ENCODE assay signal across 23 cellular contexts in the genomic region with DNA sequence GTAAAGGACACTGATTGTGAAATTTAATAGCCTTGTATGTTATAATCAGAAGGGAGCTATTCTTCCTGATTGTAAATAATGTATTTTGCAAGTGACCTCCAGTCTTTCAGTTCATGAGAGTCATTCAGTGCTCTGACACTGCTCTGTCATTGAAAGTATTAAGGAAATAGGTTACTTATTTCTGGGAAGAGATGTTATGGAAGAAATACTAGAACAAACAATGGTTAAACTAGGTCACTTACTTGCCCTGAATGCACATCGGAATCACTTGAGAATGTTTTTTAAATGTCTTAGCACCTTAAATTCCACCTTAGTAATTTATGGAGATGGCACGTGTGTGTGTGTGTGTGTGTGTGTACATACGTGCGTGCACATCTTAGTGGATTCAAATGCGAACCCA.
"Had no signal": no experiment of that assay in that cellular context is flagged by ENCODE, and none has a peak within 500 bp of the region (broad histone marks: within the 10 kb centered on the region; RNA-seq: fewer than 3 reads in every experiment).

No MANE protein-coding gene starts in this region.

- H3K27me3 ChIP-seq: ascending aorta, breast epithelium, gastrocnemius medialis had no signal

- H3K4me3 ChIP-seq: ascending aorta, breast epithelium, coronary artery, gastrocnemius medialis had no signal

- H3K27ac ChIP-seq: ascending aorta, breast epithelium, coronary artery, gastrocnemius medialis had no signal

- DNase-seq: activated CD4-positive, alpha-beta memory T cell treated with anti-CD3 and anti-CD28 coated beads, Interleukin-2, amount 10 ng/mL, durations not matched to agents 7 days and 5 days; activated CD4-positive, alpha-beta T cell treated with anti-CD3 and anti-CD28 coated beads for 4 hours; activated CD4-positive, alpha-beta T cell treated with anti-CD3 and anti-CD28 coated beads, Interleukin-2, amount 10 ng/mL, durations not matched to agents 7 days and 5 days; activated CD4-positive, alpha-beta T cell treated with anti-CD3 and anti-CD28 coated beads, Interleukin-2, amount 50 U/mL, for 4 hours; activated CD4-positive, CD25-positive, alpha-beta regulatory T cell; activated CD4-positive, CD25-positive, alpha-beta regulatory T cell treated with anti-CD3 and anti-CD28 coated beads, Interleukin-2, amount 50 U/mL, for 72 hours; activated CD8-positive, alpha-beta memory T cell treated with anti-CD3 and anti-CD28 coated beads, Interleukin-2, amount 50 U/mL, for 48 hours; activated gamma-delta T cell; activated naive CD4-positive, alpha-beta T cell; activated naive CD4-positive, alpha-beta T cell treated with anti-CD3 and anti-CD28 coated beads, Interleukin-2, amount 10 ng/mL, durations not matched to agents 7 days and 5 days; activated naive CD8-positive, alpha-beta T cell treated with anti-CD3 and anti-CD28 coated beads, Interleukin-2, amount 10 ng/mL, durations not matched to agents 7 days and 5 days; activated T-cell treated with anti-CD3 and anti-CD28 coated beads for 4 hours; activated T-cell treated with anti-CD3 and anti-CD28 coated beads, Interleukin-2, amount 50 U/mL, for 24 hours; activated T-cell treated with anti-CD3 and anti-CD28 coated beads, Interleukin-2, amount 50 U/mL, for 72 hours; effector CD4-positive, alpha-beta T cell; effector memory CD8-positive, alpha-beta T cell; foreskin fibroblast; gastrocnemius medialis; T-helper 2 cell had no signal

- H3K9me3 ChIP-seq: ascending aorta, breast epithelium, gastrocnemius medialis had no signal

- ATAC-seq: activated naive CD4-positive, alpha-beta T cell treated with anti-CD3 and anti-CD28 coated beads, Interleukin-2, amount 50 U/mL, for 72 hours; activated T-cell treated with anti-CD3 and anti-CD28 coated beads, Interleukin-2, amount 50 U/mL, for 72 hours; effector memory CD8-positive, alpha-beta T cell; gastrocnemius medialis had no signal

- H3K4me1 ChIP-seq: ascending aorta, breast epithelium, gastrocnemius medialis had no signal

- H3K36me3 ChIP-seq: ascending aorta, breast epithelium, gastrocnemius medialis had no signal
